ENCODE assay signal across 1 cellular context in the genomic region with DNA sequence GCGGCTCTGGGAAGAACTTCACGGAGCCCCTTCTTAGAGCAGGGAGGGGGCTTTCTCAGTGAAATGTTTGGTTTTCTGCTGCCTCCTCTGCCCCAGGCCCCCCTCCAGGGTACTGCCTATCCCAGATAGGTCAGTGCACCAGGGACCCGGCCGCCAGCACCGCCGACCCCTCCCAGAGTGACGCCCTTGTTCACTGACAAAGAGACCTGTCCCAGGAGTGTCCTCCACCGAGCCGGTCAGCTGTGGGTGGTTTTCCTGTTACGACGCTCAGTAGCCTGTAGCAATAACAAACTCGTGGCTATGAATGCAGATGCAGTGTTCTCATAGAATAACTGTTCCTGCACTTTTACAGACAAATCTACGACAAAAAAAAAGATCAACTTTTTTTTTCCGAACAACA.
TF ChIP-seq lines count a peak whose summit lies in the region.

No MANE protein-coding gene starts in this region.

TF ChIP-seq in WTC11, 78 proteins besides CTCF, POLR2A, EP300 and RAD21 (continued from another document):
- TF ChIP-seq, protein P1, sequence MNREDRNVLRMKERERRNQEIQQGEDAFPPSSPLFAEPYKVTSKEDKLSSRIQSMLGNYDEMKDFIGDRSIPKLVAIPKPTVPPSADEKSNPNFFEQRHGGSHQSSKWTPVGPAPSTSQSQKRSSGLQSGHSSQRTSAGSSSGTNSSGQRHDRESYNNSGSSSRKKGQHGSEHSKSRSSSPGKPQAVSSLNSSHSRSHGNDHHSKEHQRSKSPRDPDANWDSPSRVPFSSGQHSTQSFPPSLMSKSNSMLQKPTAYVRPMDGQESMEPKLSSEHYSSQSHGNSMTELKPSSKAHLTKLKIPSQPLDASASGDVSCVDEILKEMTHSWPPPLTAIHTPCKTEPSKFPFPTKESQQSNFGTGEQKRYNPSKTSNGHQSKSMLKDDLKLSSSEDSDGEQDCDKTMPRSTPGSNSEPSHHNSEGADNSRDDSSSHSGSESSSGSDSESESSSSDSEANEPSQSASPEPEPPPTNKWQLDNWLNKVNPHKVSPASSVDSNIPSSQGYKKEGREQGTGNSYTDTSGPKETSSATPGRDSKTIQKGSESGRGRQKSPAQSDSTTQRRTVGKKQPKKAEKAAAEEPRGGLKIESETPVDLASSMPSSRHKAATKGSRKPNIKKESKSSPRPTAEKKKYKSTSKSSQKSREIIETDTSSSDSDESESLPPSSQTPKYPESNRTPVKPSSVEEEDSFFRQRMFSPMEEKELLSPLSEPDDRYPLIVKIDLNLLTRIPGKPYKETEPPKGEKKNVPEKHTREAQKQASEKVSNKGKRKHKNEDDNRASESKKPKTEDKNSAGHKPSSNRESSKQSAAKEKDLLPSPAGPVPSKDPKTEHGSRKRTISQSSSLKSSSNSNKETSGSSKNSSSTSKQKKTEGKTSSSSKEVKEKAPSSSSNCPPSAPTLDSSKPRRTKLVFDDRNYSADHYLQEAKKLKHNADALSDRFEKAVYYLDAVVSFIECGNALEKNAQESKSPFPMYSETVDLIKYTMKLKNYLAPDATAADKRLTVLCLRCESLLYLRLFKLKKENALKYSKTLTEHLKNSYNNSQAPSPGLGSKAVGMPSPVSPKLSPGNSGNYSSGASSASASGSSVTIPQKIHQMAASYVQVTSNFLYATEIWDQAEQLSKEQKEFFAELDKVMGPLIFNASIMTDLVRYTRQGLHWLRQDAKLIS (CRISPR knock-in tag; IDR thresholded peaks at IDR 0.05; ENCODE audit: borderline replicate concordance): no peak
- TF ChIP-seq ZNF396 (CRISPR knock-in tag; IDR thresholded peaks at IDR 0.05; ENCODE audit: borderline replicate concordance) (no peak), NFATC4 (CRISPR knock-in tag; IDR thresholded peaks at IDR 0.05) (no peak), ZNF263 (CRISPR knock-in tag; IDR thresholded peaks at IDR 0.05; ENCODE audit: low read depth) (no peak), TP53 (CRISPR knock-in tag; IDR thresholded peaks at IDR 0.05) (no peak), ZNF219 (CRISPR knock-in tag; IDR thresholded peaks at IDR 0.05; ENCODE audit: borderline replicate concordance) (no peak), EMX1 (CRISPR knock-in tag; IDR thresholded peaks at IDR 0.05) (no peak), SP1 (CRISPR knock-in tag; conservative IDR thresholded peaks at IDR 0.05) (no peak)
- TF ChIP-seq, protein P2, sequence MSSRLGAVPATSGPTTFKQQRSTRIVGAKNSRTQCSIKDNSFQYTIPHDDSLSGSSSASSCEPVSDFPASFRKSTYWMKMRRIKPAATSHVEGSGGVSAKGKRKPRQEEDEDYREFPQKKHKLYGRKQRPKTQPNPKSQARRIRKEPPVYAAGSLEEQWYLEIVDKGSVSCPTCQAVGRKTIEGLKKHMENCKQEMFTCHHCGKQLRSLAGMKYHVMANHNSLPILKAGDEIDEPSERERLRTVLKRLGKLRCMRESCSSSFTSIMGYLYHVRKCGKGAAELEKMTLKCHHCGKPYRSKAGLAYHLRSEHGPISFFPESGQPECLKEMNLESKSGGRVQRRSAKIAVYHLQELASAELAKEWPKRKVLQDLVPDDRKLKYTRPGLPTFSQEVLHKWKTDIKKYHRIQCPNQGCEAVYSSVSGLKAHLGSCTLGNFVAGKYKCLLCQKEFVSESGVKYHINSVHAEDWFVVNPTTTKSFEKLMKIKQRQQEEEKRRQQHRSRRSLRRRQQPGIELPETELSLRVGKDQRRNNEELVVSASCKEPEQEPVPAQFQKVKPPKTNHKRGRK (CRISPR knock-in tag; IDR thresholded peaks at IDR 0.05; ENCODE audit: borderline replicate concordance): no peak
- TF ChIP-seq, protein P3, sequence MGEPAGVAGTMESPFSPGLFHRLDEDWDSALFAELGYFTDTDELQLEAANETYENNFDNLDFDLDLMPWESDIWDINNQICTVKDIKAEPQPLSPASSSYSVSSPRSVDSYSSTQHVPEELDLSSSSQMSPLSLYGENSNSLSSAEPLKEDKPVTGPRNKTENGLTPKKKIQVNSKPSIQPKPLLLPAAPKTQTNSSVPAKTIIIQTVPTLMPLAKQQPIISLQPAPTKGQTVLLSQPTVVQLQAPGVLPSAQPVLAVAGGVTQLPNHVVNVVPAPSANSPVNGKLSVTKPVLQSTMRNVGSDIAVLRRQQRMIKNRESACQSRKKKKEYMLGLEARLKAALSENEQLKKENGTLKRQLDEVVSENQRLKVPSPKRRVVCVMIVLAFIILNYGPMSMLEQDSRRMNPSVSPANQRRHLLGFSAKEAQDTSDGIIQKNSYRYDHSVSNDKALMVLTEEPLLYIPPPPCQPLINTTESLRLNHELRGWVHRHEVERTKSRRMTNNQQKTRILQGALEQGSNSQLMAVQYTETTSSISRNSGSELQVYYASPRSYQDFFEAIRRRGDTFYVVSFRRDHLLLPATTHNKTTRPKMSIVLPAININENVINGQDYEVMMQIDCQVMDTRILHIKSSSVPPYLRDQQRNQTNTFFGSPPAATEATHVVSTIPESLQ (CRISPR knock-in tag; IDR thresholded peaks at IDR 0.05): no peak
- TF ChIP-seq, protein P4, sequence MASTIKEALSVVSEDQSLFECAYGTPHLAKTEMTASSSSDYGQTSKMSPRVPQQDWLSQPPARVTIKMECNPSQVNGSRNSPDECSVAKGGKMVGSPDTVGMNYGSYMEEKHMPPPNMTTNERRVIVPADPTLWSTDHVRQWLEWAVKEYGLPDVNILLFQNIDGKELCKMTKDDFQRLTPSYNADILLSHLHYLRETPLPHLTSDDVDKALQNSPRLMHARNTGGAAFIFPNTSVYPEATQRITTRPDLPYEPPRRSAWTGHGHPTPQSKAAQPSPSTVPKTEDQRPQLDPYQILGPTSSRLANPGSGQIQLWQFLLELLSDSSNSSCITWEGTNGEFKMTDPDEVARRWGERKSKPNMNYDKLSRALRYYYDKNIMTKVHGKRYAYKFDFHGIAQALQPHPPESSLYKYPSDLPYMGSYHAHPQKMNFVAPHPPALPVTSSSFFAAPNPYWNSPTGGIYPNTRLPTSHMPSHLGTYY (CRISPR knock-in tag; IDR thresholded peaks at IDR 0.05): no peak
- TF ChIP-seq, protein P5, sequence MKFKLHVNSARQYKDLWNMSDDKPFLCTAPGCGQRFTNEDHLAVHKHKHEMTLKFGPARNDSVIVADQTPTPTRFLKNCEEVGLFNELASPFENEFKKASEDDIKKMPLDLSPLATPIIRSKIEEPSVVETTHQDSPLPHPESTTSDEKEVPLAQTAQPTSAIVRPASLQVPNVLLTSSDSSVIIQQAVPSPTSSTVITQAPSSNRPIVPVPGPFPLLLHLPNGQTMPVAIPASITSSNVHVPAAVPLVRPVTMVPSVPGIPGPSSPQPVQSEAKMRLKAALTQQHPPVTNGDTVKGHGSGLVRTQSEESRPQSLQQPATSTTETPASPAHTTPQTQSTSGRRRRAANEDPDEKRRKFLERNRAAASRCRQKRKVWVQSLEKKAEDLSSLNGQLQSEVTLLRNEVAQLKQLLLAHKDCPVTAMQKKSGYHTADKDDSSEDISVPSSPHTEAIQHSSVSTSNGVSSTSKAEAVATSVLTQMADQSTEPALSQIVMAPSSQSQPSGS (CRISPR knock-in tag; IDR thresholded peaks at IDR 0.05; ENCODE audit: borderline replicate concordance, low read depth): no peak
